Comparison of ENCODE assay signal across 13 cellular contexts in genomic region chr20:24995741-24996448, GRCh38. TPM values are rescaled to one million over a fixed set of nuclear protein-coding genes. Genes with fewer than 3 reads are reported as not detected.
DNase-seq lines count a peak whose midpoint lies in the region; ATAC-seq lines count a peak whose summit lies in the region.
"Had no signal": no experiment of that assay in that cellular context is flagged by ENCODE, and none has a peak within 500 bp of the region (broad histone marks: within the 10 kb centered on the region; RNA-seq: fewer than 3 reads in every experiment).

No MANE protein-coding gene starts in this region.

- DNase-seq in COR-L47 (lab: John Stamatoyannopoulos, UW) (peak; percentile 74), M059J (ENCODE audit: low read depth) (peak; percentile 36), brain pericyte (ENCODE audit: low read depth, low spot score) (peak; percentile 38), mesenteric fat pad (ENCODE audit: low spot score) (peak; percentile 47), middle frontal gyrus (ENCODE audit: extremely low spot score, low spot score) (no peak), activated gamma-delta T cell (lab: John Stamatoyannopoulos, UW) (no peak), NCI-H1092 (lab: John Stamatoyannopoulos, UW) (no peak)
- DNase-seq: activated CD4-positive, alpha-beta T cell treated with anti-CD3 and anti-CD28 coated beads, Interleukin-2, amount 10 ng/mL, durations not matched to agents 7 days and 5 days; activated naive CD4-positive, alpha-beta T cell; IMR-90; NCI-H187 had no signal

- ATAC-seq in HG02852 (IDR thresholded peaks at IDR 0.05; ENCODE audit: unreplicated experiment), result no peak

RNA-seq across cellular contexts. Expression of gene APMAP, which starts 3.3 kb away (rescaled TPM):
- total RNA-seq in M059J (2014; rRNA removed; shearing (Covaris generic)), result 129 and 214 TPM in 2 replicates
- total RNA-seq in mesenteric fat pad, result 166 TPM

RNA-seq across cellular contexts. Expression of gene CST7, which starts 46.8 kb away (rescaled TPM):
- 4.2 and 6.8 TPM in 2 replicates for total RNA-seq in M059J (2014; rRNA removed; shearing (Covaris generic))
- total RNA-seq in mesenteric fat pad, result 11.5 TPM
- total RNA-seq: cerebellum, IMR-90 had no signal

Comparison
In these comparisons a context has a peak if more than half of its experiments do, and no peak if none do; other contexts are left out.
1. DNase-seq: peak in COR-L47 (single experiment), M059J (single experiment), brain pericyte (single experiment) and mesenteric fat pad (single experiment); none in middle frontal gyrus (single experiment), activated gamma-delta T cell (single experiment) and NCI-H1092 (single experiment).